In the genomic region with DNA sequence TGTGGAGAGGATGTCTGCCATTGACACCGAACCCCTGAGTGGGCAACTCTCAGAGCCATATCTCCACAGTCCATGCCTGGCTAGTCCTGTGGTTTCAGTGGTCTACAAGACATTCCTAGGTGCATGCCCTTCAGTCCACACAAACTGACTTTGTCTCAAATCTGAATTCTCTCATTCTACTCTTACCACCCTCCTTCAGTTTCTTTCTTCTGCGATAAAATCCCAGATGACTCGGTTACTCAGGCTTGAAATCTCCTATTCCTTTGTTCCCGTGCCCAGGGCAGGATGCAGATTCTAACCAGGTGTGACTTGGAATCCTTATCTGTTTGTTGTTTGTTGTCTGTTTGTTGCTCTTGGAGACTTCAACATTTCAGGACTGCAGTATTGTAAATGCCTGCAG, we compare ENCODE assay signal across 1 cellular context.
A peak's percentile ranks its signal among the peaks of the same experiment; 100 is the strongest.
TF ChIP-seq lines count a peak whose summit lies in the region.

No MANE protein-coding gene starts in this region.

TF ChIP-seq in GM12878, 131 proteins besides CTCF, POLR2A, EP300 and RAD21:
- TF ChIP-seq, protein P1, sequence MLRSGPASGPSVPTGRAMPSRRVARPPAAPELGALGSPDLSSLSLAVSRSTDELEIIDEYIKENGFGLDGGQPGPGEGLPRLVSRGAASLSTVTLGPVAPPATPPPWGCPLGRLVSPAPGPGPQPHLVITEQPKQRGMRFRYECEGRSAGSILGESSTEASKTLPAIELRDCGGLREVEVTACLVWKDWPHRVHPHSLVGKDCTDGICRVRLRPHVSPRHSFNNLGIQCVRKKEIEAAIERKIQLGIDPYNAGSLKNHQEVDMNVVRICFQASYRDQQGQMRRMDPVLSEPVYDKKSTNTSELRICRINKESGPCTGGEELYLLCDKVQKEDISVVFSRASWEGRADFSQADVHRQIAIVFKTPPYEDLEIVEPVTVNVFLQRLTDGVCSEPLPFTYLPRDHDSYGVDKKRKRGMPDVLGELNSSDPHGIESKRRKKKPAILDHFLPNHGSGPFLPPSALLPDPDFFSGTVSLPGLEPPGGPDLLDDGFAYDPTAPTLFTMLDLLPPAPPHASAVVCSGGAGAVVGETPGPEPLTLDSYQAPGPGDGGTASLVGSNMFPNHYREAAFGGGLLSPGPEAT (IDR thresholded peaks at IDR 0.05; ENCODE audit: low read depth), result no peak
- TF ChIP-seq EED (IDR thresholded peaks at IDR 0.05; ENCODE audit: low read depth) (0 out of 2 replicates have a peak, but pooled peaks have one; percentile 26), RUNX3 (IDR thresholded peaks at IDR 0.05; ENCODE audit: low read length) (peak; percentile 58; the same call in 1 of the 2 replicates), GABPA (IDR thresholded peaks at IDR 0.05; ENCODE audit: low read depth) (no peak)
TF ChIP-seq in GM12878: peak in this region for 2.
